Comparison of ENCODE assay signal across 1 cellular context in the genomic region with DNA sequence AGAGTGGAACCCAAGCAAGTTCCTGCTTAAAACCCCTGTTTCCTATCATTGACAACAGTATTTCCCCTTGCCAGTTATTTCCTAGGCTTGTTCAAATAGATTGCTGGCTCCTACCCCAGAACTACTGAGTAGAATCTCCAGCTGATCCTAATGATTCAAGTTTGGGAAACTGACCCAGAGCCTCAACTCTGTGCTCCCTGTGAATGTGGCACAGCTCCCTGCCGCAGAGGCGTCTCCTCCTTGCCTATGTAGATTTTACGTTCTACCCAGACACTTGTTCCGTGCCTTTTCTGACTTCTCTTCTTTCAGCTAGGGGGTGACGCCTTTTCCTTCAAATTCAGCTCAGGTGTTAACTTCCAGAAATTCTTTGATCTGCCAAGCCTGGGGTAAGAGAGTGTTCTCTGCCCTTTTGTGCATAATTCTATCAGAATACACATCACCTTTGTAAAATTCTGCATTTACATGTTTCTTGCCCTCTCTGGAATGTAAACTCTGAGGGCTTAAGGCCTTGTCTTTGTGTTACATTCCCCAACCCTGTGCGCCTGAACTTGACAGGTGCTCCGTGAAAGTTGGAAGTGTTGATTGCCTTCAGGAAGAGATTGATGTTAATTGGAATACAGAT.
TF ChIP-seq lines count a peak whose summit lies in the region.

No MANE protein-coding gene starts in this region.

TF ChIP-seq in IMR-90, 13 proteins besides CTCF, POLR2A, EP300 and RAD21 (continued from another document):
- TF ChIP-seq FOS (IDR thresholded peaks at IDR 0.05; ENCODE audit: low read depth, low read length) (no peak), SMC3 (IDR thresholded peaks at IDR 0.05; ENCODE audit: low read depth, low read length) (no peak), NFE2L2 (IDR thresholded peaks at IDR 0.05; ENCODE audit: low read depth, low read length) (no peak), BHLHE40 (IDR thresholded peaks at IDR 0.05; ENCODE audit: low read depth, low read length) (no peak), USF2 (IDR thresholded peaks at IDR 0.05; ENCODE audit: low read depth, low read length) (no peak), MXI1 (IDR thresholded peaks at IDR 0.05; ENCODE audit: borderline replicate concordance, low read depth, low read length) (no peak), CHD1 (IDR thresholded peaks at IDR 0.05; ENCODE audit: low read depth, low read length) (no peak)
TF ChIP-seq in IMR-90: peak in this region for 0.
